Comparison of ENCODE assay signal across 8 cellular contexts in the genomic region with DNA sequence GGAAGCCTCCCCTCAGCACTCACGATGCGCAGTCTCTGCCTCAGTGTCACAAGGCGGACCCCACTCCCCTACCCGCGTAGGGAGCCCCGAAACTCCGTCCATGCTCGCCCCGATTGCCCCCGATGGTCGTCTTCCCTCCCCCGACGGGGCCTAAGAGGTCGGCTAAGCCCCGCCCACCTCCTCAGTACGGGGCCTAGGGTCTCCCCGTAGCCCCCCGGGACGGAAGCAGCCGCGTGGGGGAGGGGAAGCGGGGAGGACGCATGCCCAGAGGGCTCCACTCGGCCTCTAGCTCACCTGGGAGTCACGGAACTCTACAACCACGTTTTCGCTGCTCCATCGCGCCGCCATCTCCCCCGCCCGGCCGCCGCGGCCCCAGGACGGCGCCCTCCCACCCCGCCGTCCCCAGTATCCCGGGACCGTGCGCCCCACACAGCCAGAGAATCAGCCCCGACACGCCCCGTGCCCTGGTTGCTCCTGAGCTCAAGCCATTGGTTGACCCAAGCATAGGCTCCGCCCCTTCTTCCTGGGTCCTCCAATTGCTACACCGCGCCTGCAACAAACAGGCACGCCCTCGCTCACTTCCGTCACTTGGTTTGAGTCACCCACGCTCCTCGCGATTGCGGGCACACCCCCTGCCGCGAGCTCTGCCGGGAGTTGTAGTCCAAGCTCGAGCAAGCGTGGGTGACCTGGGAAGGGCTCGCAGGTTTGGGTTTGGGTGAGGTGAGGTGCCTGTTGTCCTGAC. TPM values are rescaled to one million over a fixed set of nuclear protein-coding genes. Genes with fewer than 3 reads are reported as not detected.
A peak's percentile ranks its signal among the peaks of the same experiment; 100 is the strongest.
DNase-seq lines count a peak whose midpoint lies in the region; ATAC-seq and TF ChIP-seq lines count a peak whose summit lies in the region.

A gene with protein sequence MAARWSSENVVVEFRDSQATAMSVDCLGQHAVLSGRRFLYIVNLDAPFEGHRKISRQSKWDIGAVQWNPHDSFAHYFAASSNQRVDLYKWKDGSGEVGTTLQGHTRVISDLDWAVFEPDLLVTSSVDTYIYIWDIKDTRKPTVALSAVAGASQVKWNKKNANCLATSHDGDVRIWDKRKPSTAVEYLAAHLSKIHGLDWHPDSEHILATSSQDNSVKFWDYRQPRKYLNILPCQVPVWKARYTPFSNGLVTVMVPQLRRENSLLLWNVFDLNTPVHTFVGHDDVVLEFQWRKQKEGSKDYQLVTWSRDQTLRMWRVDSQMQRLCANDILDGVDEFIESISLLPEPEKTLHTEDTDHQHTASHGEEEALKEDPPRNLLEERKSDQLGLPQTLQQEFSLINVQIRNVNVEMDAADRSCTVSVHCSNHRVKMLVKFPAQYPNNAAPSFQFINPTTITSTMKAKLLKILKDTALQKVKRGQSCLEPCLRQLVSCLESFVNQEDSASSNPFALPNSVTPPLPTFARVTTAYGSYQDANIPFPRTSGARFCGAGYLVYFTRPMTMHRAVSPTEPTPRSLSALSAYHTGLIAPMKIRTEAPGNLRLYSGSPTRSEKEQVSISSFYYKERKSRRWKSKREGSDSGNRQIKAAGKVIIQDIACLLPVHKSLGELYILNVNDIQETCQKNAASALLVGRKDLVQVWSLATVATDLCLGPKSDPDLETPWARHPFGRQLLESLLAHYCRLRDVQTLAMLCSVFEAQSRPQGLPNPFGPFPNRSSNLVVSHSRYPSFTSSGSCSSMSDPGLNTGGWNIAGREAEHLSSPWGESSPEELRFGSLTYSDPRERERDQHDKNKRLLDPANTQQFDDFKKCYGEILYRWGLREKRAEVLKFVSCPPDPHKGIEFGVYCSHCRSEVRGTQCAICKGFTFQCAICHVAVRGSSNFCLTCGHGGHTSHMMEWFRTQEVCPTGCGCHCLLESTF (minus strand): TSS at position 454 of the 742 bp plus-strand sequence. CDS start 106 bp downstream, at position 348.

- no peak for TF ChIP-seq RAD21 in Ishikawa (IDR thresholded peaks at IDR 0.05; ENCODE audit: low read depth)

- H3K9ac ChIP-seq in PC-3 (ENCODE audit: low read length): peak within 1 kb of the TSS; percentile 95

- H3K4me1 ChIP-seq in PC-3 (ENCODE audit: insufficient read depth, low read length): no peaks in the 10 kb centered on the region

- H3F3A ChIP-seq in PC-3 (ENCODE audit: low read length, unreplicated experiment): no peaks in the 10 kb centered on the region

- ATAC-seq in GM21576 (IDR thresholded peaks at IDR 0.05; ENCODE audit: unreplicated experiment) (peak; percentile 100), PC-3 (peak; percentile 100)

- no peaks in the 10 kb centered on the region for H3K36me3 ChIP-seq in PC-3 (ENCODE audit: low read depth, low read length)

- H3K9me2 ChIP-seq in PC-3 (replicated peaks; ENCODE audit: low read length): no peaks in the 10 kb centered on the region

- H3K9me3 ChIP-seq in PC-3 (ENCODE audit: low read length): no peaks in the 10 kb centered on the region

- peak within 1 kb of the TSS; percentile 90 for H2AFZ ChIP-seq in PC-3 (ENCODE audit: low read length)

- H4K20me1 ChIP-seq in PC-3 (ENCODE audit: low read length): no peaks in the 10 kb centered on the region

- H3K4me3 ChIP-seq in PC-3 (ENCODE audit: low read length): peak within 1 kb of the TSS; percentile 100

- H3K27ac ChIP-seq in PC-3 (ENCODE audit: low read length) (peak within 1 kb of the TSS; percentile 37; the same call in 1 of the 2 replicates), epithelial cell of prostate (peak within 1 kb of the TSS; percentile 39)

- H3K27me3 ChIP-seq in PC-3 (ENCODE audit: low read length): no peaks in the 10 kb centered on the region

- BruUV-seq in PC-3 (replicated peaks; lab: Mats Ljungman, UMichigan): TSS peak; percentile 73

- peak; percentile 99 for DNase-seq in DMS114 treated with DMSO at 0.1 percent for 48 hours (lab: John Stamatoyannopoulos, UW; ENCODE audit: unreplicated experiment)
- DNase-seq in PC-3: peak; percentile 98
- peak; percentile 96 for DNase-seq in activated T-cell treated with anti-CD3 and anti-CD28 coated beads for 48 hours (ENCODE audit: low read depth)
- peak; percentile 95 for DNase-seq in epithelial cell of prostate (ENCODE audit: low read depth, low spot score)
- peak; percentile 99 for DNase-seq in mucosa of gallbladder (ENCODE audit: low spot score)
- peak; percentile 95 to 98 for DNase-seq in stimulated activated CD8-positive, alpha-beta memory T cell treated with anti-CD3 and anti-CD28 coated beads, Interleukin-4, amount 100 ng/mL, for 4 hours (ENCODE audit: low read depth in 2 of 2, low spot score in 1 of 2)

- POLR2A ChIA-PET in PC-3 (lab: Charles Lee; ENCODE audit: unreplicated experiment): interaction anchor here (0.5 to 0.7 kb wide), 4 partner anchors 10 to 420 kb away, joined by 4 to 14 read pairs (median 8); no protein-coding TSS in a partner anchor

- intact Hi-C loops in PC-3 (cut with micrococcal nuclease): no loop called here

- CTCF ChIA-PET in PC-3 (lab: Charles Lee): interaction anchor here (0.9 to 1.2 kb wide), 2 partner anchors 13 to 126 kb away, joined by 4 to 7 read pairs; no protein-coding TSS in a partner anchor

- no peak for TF ChIP-seq CTCF in PC-3 (conservative IDR thresholded peaks at IDR 0.05; ENCODE audit: low read depth, low read length)

- H3K79me2 ChIP-seq in PC-3 (ENCODE audit: low read length): peaks cover 26% of the 10 kb centered on the region

- peak within 1 kb of the TSS; percentile 94 for H3K4me2 ChIP-seq in PC-3 (ENCODE audit: low read length)

- no peak for TF ChIP-seq EP300 in Ishikawa (IDR thresholded peaks at IDR 0.05; ENCODE audit: borderline replicate concordance)

TF ChIP-seq in Ishikawa, 13 proteins besides CTCF, POLR2A, EP300 and RAD21:
- TF ChIP-seq, protein P1, sequence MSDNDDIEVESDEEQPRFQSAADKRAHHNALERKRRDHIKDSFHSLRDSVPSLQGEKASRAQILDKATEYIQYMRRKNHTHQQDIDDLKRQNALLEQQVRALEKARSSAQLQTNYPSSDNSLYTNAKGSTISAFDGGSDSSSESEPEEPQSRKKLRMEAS (IDR thresholded peaks at IDR 0.05): peak; percentile 49
- TF ChIP-seq YY1 (IDR thresholded peaks at IDR 0.05; ENCODE audit: low read depth) (0 out of 2 replicates have a peak, but pooled peaks have one; percentile 17), TAF1 (IDR thresholded peaks at IDR 0.05; ENCODE audit: low read depth) (peak; percentile 27; the same call in 1 of the 2 replicates), FOXM1 (IDR thresholded peaks at IDR 0.05; ENCODE audit: borderline replicate concordance, low read depth) (no peak), TEAD4 (IDR thresholded peaks at IDR 0.05) (no peak; the same call in 1 of the 2 replicates), EGR1 (IDR thresholded peaks at IDR 0.05) (peak; percentile 90), ZBTB7A (IDR thresholded peaks at IDR 0.05; ENCODE audit: low read depth) (peak; percentile 100), TCF12 (IDR thresholded peaks at IDR 0.05; ENCODE audit: low read depth) (no peak), CEBPB (IDR thresholded peaks at IDR 0.05) (no peak), NFIC (IDR thresholded peaks at IDR 0.05) (no peak), CREB1 (IDR thresholded peaks at IDR 0.05; ENCODE audit: low read depth) (peak; percentile 64; the same call in 1 of the 2 replicates)
- TF ChIP-seq, protein P2, sequence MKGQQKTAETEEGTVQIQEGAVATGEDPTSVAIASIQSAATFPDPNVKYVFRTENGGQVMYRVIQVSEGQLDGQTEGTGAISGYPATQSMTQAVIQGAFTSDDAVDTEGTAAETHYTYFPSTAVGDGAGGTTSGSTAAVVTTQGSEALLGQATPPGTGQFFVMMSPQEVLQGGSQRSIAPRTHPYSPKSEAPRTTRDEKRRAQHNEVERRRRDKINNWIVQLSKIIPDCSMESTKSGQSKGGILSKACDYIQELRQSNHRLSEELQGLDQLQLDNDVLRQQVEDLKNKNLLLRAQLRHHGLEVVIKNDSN (IDR thresholded peaks at IDR 0.05): no peak
- TF ChIP-seq, protein P3, sequence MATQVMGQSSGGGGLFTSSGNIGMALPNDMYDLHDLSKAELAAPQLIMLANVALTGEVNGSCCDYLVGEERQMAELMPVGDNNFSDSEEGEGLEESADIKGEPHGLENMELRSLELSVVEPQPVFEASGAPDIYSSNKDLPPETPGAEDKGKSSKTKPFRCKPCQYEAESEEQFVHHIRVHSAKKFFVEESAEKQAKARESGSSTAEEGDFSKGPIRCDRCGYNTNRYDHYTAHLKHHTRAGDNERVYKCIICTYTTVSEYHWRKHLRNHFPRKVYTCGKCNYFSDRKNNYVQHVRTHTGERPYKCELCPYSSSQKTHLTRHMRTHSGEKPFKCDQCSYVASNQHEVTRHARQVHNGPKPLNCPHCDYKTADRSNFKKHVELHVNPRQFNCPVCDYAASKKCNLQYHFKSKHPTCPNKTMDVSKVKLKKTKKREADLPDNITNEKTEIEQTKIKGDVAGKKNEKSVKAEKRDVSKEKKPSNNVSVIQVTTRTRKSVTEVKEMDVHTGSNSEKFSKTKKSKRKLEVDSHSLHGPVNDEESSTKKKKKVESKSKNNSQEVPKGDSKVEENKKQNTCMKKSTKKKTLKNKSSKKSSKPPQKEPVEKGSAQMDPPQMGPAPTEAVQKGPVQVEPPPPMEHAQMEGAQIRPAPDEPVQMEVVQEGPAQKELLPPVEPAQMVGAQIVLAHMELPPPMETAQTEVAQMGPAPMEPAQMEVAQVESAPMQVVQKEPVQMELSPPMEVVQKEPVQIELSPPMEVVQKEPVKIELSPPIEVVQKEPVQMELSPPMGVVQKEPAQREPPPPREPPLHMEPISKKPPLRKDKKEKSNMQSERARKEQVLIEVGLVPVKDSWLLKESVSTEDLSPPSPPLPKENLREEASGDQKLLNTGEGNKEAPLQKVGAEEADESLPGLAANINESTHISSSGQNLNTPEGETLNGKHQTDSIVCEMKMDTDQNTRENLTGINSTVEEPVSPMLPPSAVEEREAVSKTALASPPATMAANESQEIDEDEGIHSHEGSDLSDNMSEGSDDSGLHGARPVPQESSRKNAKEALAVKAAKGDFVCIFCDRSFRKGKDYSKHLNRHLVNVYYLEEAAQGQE (IDR thresholded peaks at IDR 0.05; ENCODE audit: low read depth): no peak

RNA-seq across cellular contexts. Expression of the gene that starts here (rescaled TPM):
- 7.1 and 11.8 TPM in 2 replicates for total RNA-seq in PC-3 (2014; rRNA removed)
- total RNA-seq in mucosa of gallbladder: 72.5 TPM

Comparison
In these comparisons a context has a peak if more than half of its experiments do, and no peak if none do; other contexts are left out.
1. Peak in every context shown above with its lines: DNase-seq, ATAC-seq, H3K4me3 ChIP-seq and H3K27ac ChIP-seq.